In the genomic region with DNA sequence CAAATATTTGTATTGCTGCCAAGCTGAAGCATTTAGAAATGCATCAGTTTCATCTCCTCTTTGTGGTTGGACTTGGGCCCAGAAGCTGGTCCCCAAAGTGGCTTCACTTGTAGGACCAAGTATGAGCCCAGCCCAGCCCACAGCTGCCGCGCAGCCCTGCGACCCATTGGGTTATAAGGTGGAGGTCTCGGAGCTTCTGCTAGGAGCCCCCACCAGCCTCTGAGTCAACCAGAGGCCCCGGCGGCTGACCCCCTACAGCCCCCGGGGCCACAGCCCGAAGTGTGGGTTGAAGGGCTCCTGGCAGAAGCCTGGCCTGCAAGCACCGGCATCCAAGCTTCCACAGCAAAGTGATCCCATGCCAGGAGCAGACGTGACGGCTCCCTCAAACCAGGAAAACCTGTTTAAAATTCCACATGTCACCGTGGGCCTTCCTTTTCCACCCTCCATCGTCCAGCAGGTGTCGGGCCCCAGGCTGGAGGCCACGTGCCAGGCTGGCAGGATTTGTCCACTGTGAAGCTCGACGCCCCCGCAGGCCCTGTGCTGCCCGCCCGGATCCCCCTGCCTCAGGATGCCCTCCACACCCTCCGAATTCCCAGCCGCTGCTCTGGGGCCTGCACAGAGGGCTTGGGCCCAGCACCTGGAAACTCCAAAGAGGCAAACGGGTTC, we compare ENCODE assay signal across 26 cellular contexts. TPM values are rescaled to one million over a fixed set of nuclear protein-coding genes. Genes with fewer than 3 reads are reported as not detected.
DNase-seq lines count a peak whose midpoint lies in the region; ATAC-seq and TF ChIP-seq lines count a peak whose summit lies in the region.
"Had no signal": no experiment of that assay in that cellular context is flagged by ENCODE, and none has a peak within 500 bp of the region (broad histone marks: within the 10 kb centered on the region; RNA-seq: fewer than 3 reads in every experiment).

No MANE protein-coding gene starts in this region.

- H3K27me3 ChIP-seq in colonic mucosa, result no peaks in the 10 kb centered on the region
- H3K27me3 ChIP-seq: SJSA1 had no signal

- TF ChIP-seq CTCF in colonic mucosa (IDR thresholded peaks at IDR 0.05), result no peak

- H3K36me3 ChIP-seq in colonic mucosa, result no peaks in the 10 kb centered on the region
- H3K36me3 ChIP-seq: HAP-1, left lung, SJSA1, transverse colon had no signal

- H3K9me3 ChIP-seq in colonic mucosa, result no peaks in the 10 kb centered on the region
- H3K9me3 ChIP-seq: HAP-1, transverse colon had no signal

- no peak for ATAC-seq in sciatic nerve
- ATAC-seq in esophagus mucosa, result no peak
- ATAC-seq: activated T-cell treated with anti-CD3 and anti-CD28 coated beads, Interleukin-2, amount 50 U/mL, for 72 hours; left lung; psoas muscle had no signal

- intact Hi-C loops in colonic mucosa (cut with DNase I) (no loop called here), sciatic nerve (cut with DNase I) (no loop called here)

- H3K9ac ChIP-seq in colonic mucosa (ENCODE audit: low read depth in 2 of 2, low read length in 2 of 2), result no peak overlapping the region
- H3K9ac ChIP-seq: KMS-11 had no signal

- H3K27ac ChIP-seq in colonic mucosa, result no peak overlapping the region
- H3K27ac ChIP-seq: KMS-11, left lung, psoas muscle, SJSA1, transverse colon had no signal

- H3K4me3 ChIP-seq in colonic mucosa, result no peak overlapping the region
- H3K4me3 ChIP-seq: HAP-1, left lung, psoas muscle, SJSA1, transverse colon had no signal

- no peak for TF ChIP-seq POLR2A in erythroblast (IDR thresholded peaks at IDR 0.05; ENCODE audit: low read length)

- DNase-seq in EH (ENCODE audit: low read depth) (peak; percentile 54), MV-4-11 (lab: John Stamatoyannopoulos, UW) (peak; percentile 45), colonic mucosa (peak; percentile 9), sciatic nerve (ENCODE audit: low spot score) (peak; percentile 51), erythroblast (lab: John Stamatoyannopoulos, UW) (no peak), NCI-H2227 (lab: John Stamatoyannopoulos, UW; ENCODE audit: unreplicated experiment) (no peak)
- no peak for DNase-seq in effector CD8-positive, alpha-beta T cell (lab: John Stamatoyannopoulos, UW)
- DNase-seq: activated T-cell treated with anti-CD3 and anti-CD28 coated beads, Interleukin-2, amount 50 U/mL, for 72 hours; amygdala; C1 segment of cervical spinal cord; cortex of kidney; DMS79 treated with DMSO at 0.1 percent for 48 hours; left lung; naive B cell; NCI-H1436; NCI-H2081 treated with DMSO at 0.1 percent for 48 hours; NCI-H345; NCI-H82; psoas muscle; transverse colon had no signal

- H3K4me1 ChIP-seq in colonic mucosa, result no peaks in the 10 kb centered on the region
- H3K4me1 ChIP-seq: Caco-2, HAP-1, left lung, psoas muscle, transverse colon had no signal

RNA-seq across cellular contexts. Expression of gene C13orf46, which starts 54.8 kb away (rescaled TPM):
- total RNA-seq in colonic mucosa (under 1 TPM; 0.24 to 0.44 TPM), sciatic nerve (3.6 TPM), esophagus mucosa (0.08 TPM)
- total RNA-seq: Caco-2, RPMI7951, SJSA1 had no signal

RNA-seq across cellular contexts. Expression of gene GAS6, which starts 55.2 kb away (rescaled TPM):
- total RNA-seq in colonic mucosa (100 to 1,000 TPM; 118 to 121 TPM), sciatic nerve (302 TPM), esophagus mucosa (34.8 TPM)

Comparison
In these comparisons a context has a peak if more than half of its experiments do, and no peak if none do; other contexts are left out.
1. DNase-seq: peak in EH (single experiment), MV-4-11 (single experiment), colonic mucosa (single experiment) and sciatic nerve (single experiment); none in effector CD8-positive, alpha-beta T cell (single experiment), erythroblast (0 of 2) and NCI-H2227 (single experiment).